ENCODE assay signal across 1 cellular context in the genomic region with DNA sequence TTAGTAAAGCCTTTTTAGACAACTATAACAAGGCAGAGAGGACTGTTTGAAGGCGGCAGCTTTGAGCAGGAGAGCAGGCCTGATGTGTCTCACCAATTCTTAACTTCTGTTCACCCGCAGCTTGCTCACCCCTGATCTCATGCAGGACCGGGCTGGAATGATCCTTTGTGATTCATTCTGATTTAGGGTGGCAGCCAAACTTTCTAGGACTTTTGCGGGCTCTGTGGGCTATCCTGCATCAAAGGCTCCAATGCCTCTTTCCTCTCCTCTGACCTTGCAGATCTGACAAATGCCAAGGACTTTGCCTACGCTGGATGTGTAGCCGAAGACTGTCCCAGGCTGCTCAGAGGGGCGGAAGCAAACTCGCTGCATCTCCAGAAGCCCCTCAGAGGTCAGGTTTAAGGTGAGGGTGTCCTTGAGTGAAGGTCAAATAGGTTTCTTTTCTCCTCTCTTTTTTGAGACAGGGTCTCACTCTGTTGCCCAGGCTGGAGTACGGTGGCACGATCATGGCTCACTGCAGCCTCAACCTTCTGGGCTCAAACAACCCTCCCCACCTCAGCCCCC.
TF ChIP-seq lines count a peak whose summit lies in the region.

No MANE protein-coding gene starts in this region.

TF ChIP-seq in K562, 482 proteins besides CTCF, POLR2A, EP300 and RAD21:
- no peak for TF ChIP-seq MGA (IDR thresholded peaks at IDR 0.05)
- no peak for TF ChIP-seq ELF2 (CRISPR knock-in tag; IDR thresholded peaks at IDR 0.05)
- no peak for TF ChIP-seq ZFP30 (CRISPR knock-in tag; IDR thresholded peaks at IDR 0.05; ENCODE audit: borderline replicate concordance)
- TF ChIP-seq RBM15 (IDR thresholded peaks at IDR 0.05; ENCODE audit: insufficient read depth, low read length), result no peak
- TF ChIP-seq ESRRA (IDR thresholded peaks at IDR 0.05; ENCODE audit: borderline replicate concordance, low read depth), result peak; percentile 91
- no peak for TF ChIP-seq PTTG1 (tag; IDR thresholded peaks at IDR 0.05; ENCODE audit: low read depth)
- no peak for TF ChIP-seq MEF2D (tag; conservative IDR thresholded peaks at IDR 0.05; ENCODE audit: low read depth)
- TF ChIP-seq ZNF165 (CRISPR knock-in tag; IDR thresholded peaks at IDR 0.05; ENCODE audit: borderline replicate concordance), result no peak
- no peak for TF ChIP-seq HLTF (IDR thresholded peaks at IDR 0.05)
- no peak for TF ChIP-seq GTF2E2 (tag; IDR thresholded peaks at IDR 0.05)
- no peak for TF ChIP-seq GABPB1 (CRISPR knock-in tag; IDR thresholded peaks at IDR 0.05)
- TF ChIP-seq RUNX1 (IDR thresholded peaks at IDR 0.05; ENCODE audit: low read depth), result peak; percentile 40; the same call in 1 of the 2 replicates
- TF ChIP-seq SPI1 (IDR thresholded peaks at IDR 0.05; ENCODE audit: borderline replicate concordance, low read depth, low read length), result no peak
- no peak for TF ChIP-seq AFF1 (IDR thresholded peaks at IDR 0.05; ENCODE audit: low read depth in 1 of 2, partially characterized antibody in 2 of 2)
- TF ChIP-seq ZNF274 (IDR thresholded peaks at IDR 0.05; ENCODE audit: borderline replicate concordance, low read depth, low read length), result no peak
- no peak for TF ChIP-seq ZNF12 (CRISPR knock-in tag; IDR thresholded peaks at IDR 0.05)
- TF ChIP-seq ZBTB2 (IDR thresholded peaks at IDR 0.05), result no peak
- TF ChIP-seq RB1 (IDR thresholded peaks at IDR 0.05; ENCODE audit: low read depth), result no peak
- TF ChIP-seq, protein P1, sequence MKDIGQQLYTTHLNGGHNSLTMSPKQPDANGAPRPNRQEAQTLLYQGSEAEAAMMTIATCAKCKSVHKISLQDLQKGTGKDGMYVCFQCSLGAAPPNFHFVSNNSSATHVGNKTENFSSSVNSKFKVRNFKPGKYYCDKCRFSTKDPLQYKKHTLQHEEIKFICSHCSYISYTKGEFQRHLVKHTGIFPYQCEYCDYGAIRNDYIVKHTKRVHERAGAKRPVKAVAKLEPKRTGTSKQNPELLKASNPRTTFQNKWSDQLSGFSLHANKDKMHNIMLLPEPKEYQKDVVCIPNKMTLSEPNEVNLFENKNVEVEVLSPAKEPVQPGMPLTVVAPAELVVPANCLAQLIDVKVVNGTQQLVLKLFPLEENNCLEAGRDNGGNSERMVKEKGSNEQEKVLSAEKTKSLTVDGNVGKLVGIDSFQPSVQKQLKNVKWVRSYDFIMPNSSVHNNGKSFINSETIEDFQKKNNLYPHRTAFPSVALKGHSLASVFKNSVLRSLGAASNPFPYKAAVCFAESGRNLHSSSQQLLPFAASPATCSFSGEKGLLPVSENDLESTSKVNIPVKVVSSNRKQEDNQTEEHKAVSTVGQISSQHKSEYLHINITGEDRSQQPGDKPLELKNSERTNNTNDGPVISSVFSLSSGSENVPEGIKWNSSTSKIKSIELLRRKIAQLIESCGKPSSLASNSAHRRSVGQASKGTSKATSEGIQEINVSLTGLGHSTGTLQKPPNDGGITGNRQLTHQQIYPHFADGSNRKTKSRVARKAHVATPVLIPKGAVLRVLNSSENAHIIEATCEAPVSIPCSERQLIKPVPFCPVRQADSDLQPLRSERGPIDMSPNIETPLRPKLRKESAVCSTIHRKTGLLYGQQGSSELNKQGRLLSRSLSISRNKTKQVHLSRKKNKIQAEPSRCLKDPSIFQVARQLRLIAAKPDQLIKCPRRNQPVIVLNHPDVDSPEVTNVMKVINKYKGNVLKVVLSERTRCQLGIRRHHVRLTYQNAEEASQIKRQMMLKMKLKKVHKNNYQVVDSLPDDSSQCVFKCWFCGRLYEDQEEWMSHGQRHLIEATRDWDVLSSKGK (CRISPR knock-in tag; IDR thresholded peaks at IDR 0.05), result no peak
- 0 out of 2 replicates have a peak, but pooled peaks have one; percentile 21 for TF ChIP-seq SIN3B (IDR thresholded peaks at IDR 0.05; ENCODE audit: low read depth)
